22 cellular contexts compared by ENCODE assay signal in the genomic region with DNA sequence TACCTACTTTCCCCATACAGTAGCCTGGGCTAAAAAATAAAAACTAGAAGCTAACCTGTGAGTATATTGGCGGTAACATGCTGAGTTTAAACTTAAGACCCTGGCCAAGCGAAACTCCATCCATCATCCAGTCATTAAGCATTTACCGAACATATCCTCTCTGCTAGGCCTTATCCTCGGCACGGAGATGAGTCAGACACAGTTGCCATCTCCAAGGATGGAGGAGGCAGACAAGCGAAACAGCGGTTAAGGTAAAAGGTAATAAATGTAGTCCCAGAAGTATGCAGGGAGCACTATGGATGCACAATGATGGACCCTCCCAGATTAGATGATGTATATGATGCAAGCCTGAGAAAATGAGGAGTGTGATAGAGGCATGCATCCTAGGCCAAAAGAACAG.
"Had no signal": no experiment of that assay in that cellular context is flagged by ENCODE, and none has a peak within 500 bp of the region (broad histone marks: within the 10 kb centered on the region; RNA-seq: fewer than 3 reads in every experiment).

No MANE protein-coding gene starts in this region.

- H3K27ac ChIP-seq: SJCRH30 had no signal

- DNase-seq: KBM-7; MV-4-11; NCI-H1048; NCI-H1105; NCI-H1417 treated with DMSO at 0.1 percent for 48 hours; NCI-H146; NCI-H1694 treated with DMSO at 0.1 percent for 48 hours; NCI-H2029; NCI-H2081 treated with DMSO at 0.1 percent for 48 hours; NCI-H2171; NCI-H226; NCI-H446; NCI-H510A; NCI-H524 treated with DMSO at 0.1 percent for 48 hours; NCI-H82; NK-92 treated with Interleukin-12 subunit alpha and Interleukin-12 subunit beta, amount 100 ng/mL, for 24 hours; PC-3; SHP77 treated with DMSO at 0.1 percent for 48 hours; SJCRH30 had no signal

- ATAC-seq: Panc1, PC-3, Right ventricle myocardium inferior, SK-N-SH treated with all-trans-retinoic acid at 6 μM for 48 hours had no signal
